15 cellular contexts compared by ENCODE assay signal in the genomic region with DNA sequence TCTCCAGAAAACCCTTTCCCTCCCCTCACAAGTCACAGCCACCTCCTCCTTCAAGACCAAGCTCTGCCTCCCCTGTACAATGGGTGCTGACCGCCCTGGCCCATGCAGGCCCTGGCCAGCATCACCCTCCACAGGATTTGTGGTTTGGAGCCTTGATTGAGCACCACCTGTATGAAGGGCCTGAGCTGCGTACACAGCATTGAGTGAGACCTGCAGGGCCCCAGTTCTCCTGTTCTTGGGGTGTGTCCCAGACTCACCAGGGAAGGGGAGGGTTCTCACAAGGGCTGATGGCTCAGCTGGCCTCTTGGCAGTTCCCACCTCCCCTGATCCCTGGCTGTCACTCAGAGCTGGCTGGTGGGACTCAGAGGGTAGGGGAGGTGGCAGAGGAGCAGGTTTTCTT.
"Had no signal": no experiment of that assay in that cellular context is flagged by ENCODE, and none has a peak within 500 bp of the region (broad histone marks: within the 10 kb centered on the region; RNA-seq: fewer than 3 reads in every experiment).

No MANE protein-coding gene starts in this region.

- H3K4me3 ChIP-seq: gastrocnemius medialis, thyroid gland had no signal

- DNase-seq: activated CD4-positive, alpha-beta memory T cell treated with anti-CD3 and anti-CD28 coated beads for 36 hours; activated naive CD4-positive, alpha-beta T cell; activated T-cell treated with anti-CD3 and anti-CD28 coated beads, Interleukin-2, amount 50 U/mL, for 48 hours; central memory CD4-positive, alpha-beta T cell; effector memory CD8-positive, alpha-beta T cell; gastrocnemius medialis; midbrain; naive B cell; occipital lobe; stimulated activated CD4-positive, alpha-beta T cell treated with anti-CD3 and anti-CD28 coated beads, Interleukin-15, amount 100 ng/mL, for 24 hours; stimulated activated CD4-positive, alpha-beta T cell treated with anti-CD3 and anti-CD28 coated beads, Interleukin-4, amount 100 ng/mL, for 24 hours; T-helper 9 cell; thyroid gland had no signal

- H3K36me3 Mint-ChIP-seq: activated CD4-positive, alpha-beta memory T cell treated with anti-CD3 and anti-CD28 coated beads for 36 hours; naive B cell had no signal

- H3K9me3 Mint-ChIP-seq: activated CD4-positive, alpha-beta memory T cell treated with anti-CD3 and anti-CD28 coated beads for 36 hours; effector memory CD8-positive, alpha-beta T cell; naive B cell had no signal

- H3K4me3 Mint-ChIP-seq: activated CD4-positive, alpha-beta memory T cell treated with anti-CD3 and anti-CD28 coated beads for 36 hours; effector memory CD8-positive, alpha-beta T cell; naive B cell had no signal

- H3K27ac Mint-ChIP-seq: activated CD4-positive, alpha-beta memory T cell treated with anti-CD3 and anti-CD28 coated beads for 36 hours; naive B cell had no signal

- H3K36me3 ChIP-seq: gastrocnemius medialis, thyroid gland had no signal

- FAIRE-seq: keratinocyte had no signal

- H3K4me1 ChIP-seq: gastrocnemius medialis, thyroid gland had no signal

- H3K27me3 ChIP-seq: gastrocnemius medialis, thyroid gland had no signal

- H3K27me3 Mint-ChIP-seq: activated CD4-positive, alpha-beta memory T cell treated with anti-CD3 and anti-CD28 coated beads for 36 hours; effector memory CD8-positive, alpha-beta T cell had no signal

- H3K9me3 ChIP-seq: gastrocnemius medialis, thyroid gland had no signal

- ATAC-seq: effector memory CD8-positive, alpha-beta T cell; gastrocnemius medialis had no signal

- H3K27ac ChIP-seq: epithelial cell of prostate, thyroid gland had no signal
